Comparison of ENCODE assay signal across 22 cellular contexts in genomic region chr15:42148808-42149492, GRCh38. TPM values are rescaled to one million over a fixed set of nuclear protein-coding genes. Genes with fewer than 3 reads are reported as not detected.
"Had no signal": no experiment of that assay in that cellular context is flagged by ENCODE, and none has a peak within 500 bp of the region (broad histone marks: within the 10 kb centered on the region; RNA-seq: fewer than 3 reads in every experiment).

No MANE protein-coding gene starts in this region.

- H3K36me3 Mint-ChIP-seq: naive B cell had no signal

- H3K27me3 ChIP-seq: neutrophil had no signal

- H3K4me3 Mint-ChIP-seq: naive B cell had no signal

- H3K36me3 ChIP-seq: brain microvascular endothelial cell, neutrophil had no signal

- DNase-seq: activated CD4-positive, CD25-positive, alpha-beta regulatory T cell treated with anti-CD3 and anti-CD28 coated beads, Interleukin-2, amount 50 U/mL, for 72 hours; activated gamma-delta T cell; anterior cingulate cortex; brain microvascular endothelial cell; left colon; naive B cell; right cardiac atrium; stimulated activated CD4-positive, alpha-beta T cell treated with anti-CD3 and anti-CD28 coated beads, Interleukin-4, amount 100 ng/mL, for 4 hours; stimulated activated CD8-positive, alpha-beta memory T cell treated with anti-CD3 and anti-CD28 coated beads, Interleukin-4, amount 100 ng/mL, for 48 hours; stimulated activated naive CD4-positive, alpha-beta T cell treated with Interleukin-2 at 50 U/mL for 16 hours; trophoblast cell had no signal

- H3K4me1 Mint-ChIP-seq: naive B cell had no signal

- H3K27ac ChIP-seq: brain microvascular endothelial cell, epithelial cell of prostate, neutrophil had no signal

- H3K9me3 Mint-ChIP-seq: naive B cell had no signal

- H3K27ac Mint-ChIP-seq: naive B cell, progenitor cell of endocrine pancreas had no signal

- H3K9me3 ChIP-seq: neutrophil had no signal

- H3K4me3 ChIP-seq: smooth muscle cell had no signal

- ATAC-seq: left colon had no signal

RNA-seq across cellular contexts. Expression of gene PLA2G4F, which starts 7.5 kb away (rescaled TPM):
- total RNA-seq: cerebellum; dermis microvascular lymphatic vessel endothelial cell; fibroblast of lung; frontal cortex; lung microvascular endothelial cell; mononuclear cell; T-helper 1 cell treated with Interleukin-12 subunit alpha and Interleukin-12 subunit beta and Interleukin-4 antibody, amounts not matched to agents 30 ng/mL and 1 ng/mL, for 36 hours had no signal
- polyA plus RNA-seq: fibroblast of lung had no signal

RNA-seq across cellular contexts. Expression of gene PLA2G4D, which starts 54.6 kb away (rescaled TPM):
- total RNA-seq: dermis microvascular lymphatic vessel endothelial cell; fibroblast of lung; lung microvascular endothelial cell; mononuclear cell; progenitor cell of endocrine pancreas; right cardiac atrium; T-helper 1 cell treated with Interleukin-12 subunit alpha and Interleukin-12 subunit beta and Interleukin-4 antibody, amounts not matched to agents 30 ng/mL and 1 ng/mL, for 36 hours had no signal
- polyA plus RNA-seq: fibroblast of lung, right cardiac atrium had no signal
